Comparison of ENCODE assay signal across 1 cellular context in genomic region chr16:31073073-31073822, GRCh38.
TF ChIP-seq lines count a peak whose summit lies in the region.

No MANE protein-coding gene starts in this region.

TF ChIP-seq in GM12878, 131 proteins besides CTCF, POLR2A, EP300 and RAD21 (continued from another document and continues in another):
- TF ChIP-seq CBFB (IDR thresholded peaks at IDR 0.05; ENCODE audit: low read depth) (0 out of 2 replicates have a peak, but pooled peaks have one; percentile 39), WRNIP1 (IDR thresholded peaks at IDR 0.05; ENCODE audit: borderline replicate concordance, low read depth, low read length) (no peak), MYC (IDR thresholded peaks at IDR 0.05; ENCODE audit: insufficient read depth, insufficient read length, insufficient replicate concordance, low read length, severe bottlenecking) (no peak), TAF1 (IDR thresholded peaks at IDR 0.05; ENCODE audit: borderline replicate concordance, low read depth, low read length) (peak; percentile 59), BRCA1 (IDR thresholded peaks at IDR 0.05; ENCODE audit: low read depth, low read length) (no peak), HDAC2 (IDR thresholded peaks at IDR 0.05) (no peak), NKRF (conservative IDR thresholded peaks at IDR 0.05) (peak; percentile 10), RAD51 (IDR thresholded peaks at IDR 0.05) (no peak), PAX8 (IDR thresholded peaks at IDR 0.05) (no peak), SMAD1 (IDR thresholded peaks at IDR 0.05; ENCODE audit: low read depth, partially characterized antibody) (no peak), REST (IDR thresholded peaks at IDR 0.05; ENCODE audit: low read depth, low read length) (no peak), MLLT1 (IDR thresholded peaks at IDR 0.05) (peak; percentile 70), BCLAF1 (IDR thresholded peaks at IDR 0.05) (peak; percentile 55; the same call in 1 of the 2 replicates), NR2C2 (IDR thresholded peaks at IDR 0.05; ENCODE audit: borderline replicate concordance, control insufficient read depth, insufficient read length, low read depth) (no peak), CHD1 (IDR thresholded peaks at IDR 0.05; ENCODE audit: low read depth, low read length) (no peak), E2F4 (IDR thresholded peaks at IDR 0.05; ENCODE audit: low read depth, low read length) (no peak), RBBP5 (conservative IDR thresholded peaks at IDR 0.05) (0 out of 2 replicates have a peak, but pooled peaks have one; percentile 22), MXI1 (IDR thresholded peaks at IDR 0.05; ENCODE audit: low read depth, low read length) (no peak; the same call in 1 of the 2 replicates), PAX5 (IDR thresholded peaks at IDR 0.05; ENCODE audit: borderline replicate concordance, low read depth, low read length) (peak; percentile 10; the same call in 1 of the 2 replicates), GABPA (IDR thresholded peaks at IDR 0.05; ENCODE audit: low read depth) (no peak; the same call in 1 of the 2 replicates), ZBED1 (IDR thresholded peaks at IDR 0.05; ENCODE audit: borderline replicate concordance) (no peak), POU2F2 (IDR thresholded peaks at IDR 0.05; ENCODE audit: borderline replicate concordance, low read depth, low read length) (peak; percentile 59; the same call in 1 of the 3 replicates), ZNF217 (IDR thresholded peaks at IDR 0.05) (peak; percentile 80), TBL1XR1 (IDR thresholded peaks at IDR 0.05; ENCODE audit: low read depth, low read length) (no peak; the same call in 1 of the 2 replicates), CREM (IDR thresholded peaks at IDR 0.05; ENCODE audit: low read depth) (peak; percentile 69; the same call in 1 of the 2 replicates), RELB (IDR thresholded peaks at IDR 0.05; ENCODE audit: low read depth) (peak; percentile 100), NR2C1 (IDR thresholded peaks at IDR 0.05) (peak; percentile 54), FOXM1 (IDR thresholded peaks at IDR 0.05; ENCODE audit: low read depth, low read length) (no peak), FOXK2 (IDR thresholded peaks at IDR 0.05) (no peak), ZNF24 (IDR thresholded peaks at IDR 0.05) (peak; percentile 98), SREBF2 (IDR thresholded peaks at IDR 0.05; ENCODE audit: low read length) (no peak), DPF2 (IDR thresholded peaks at IDR 0.05) (peak; percentile 86), POLR2AphosphoS5 (IDR thresholded peaks at IDR 0.05; ENCODE audit: low read length) (peak; percentile 36; the same call in 1 of the 2 replicates), YBX1 (IDR thresholded peaks at IDR 0.05) (no peak), ZBTB40 (IDR thresholded peaks at IDR 0.05; ENCODE audit: borderline replicate concordance) (no peak), ZNF687 (IDR thresholded peaks at IDR 0.05) (peak; percentile 70), IRF4 (IDR thresholded peaks at IDR 0.05; ENCODE audit: low read depth, low read length) (0 out of 2 replicates have a peak, but pooled peaks have one; percentile 30), TARDBP (IDR thresholded peaks at IDR 0.05; ENCODE audit: borderline replicate concordance) (no peak), NR2F1 (conservative IDR thresholded peaks at IDR 0.05) (peak; percentile 74), LARP7 (IDR thresholded peaks at IDR 0.05) (peak; percentile 98), CBX5 (IDR thresholded peaks at IDR 0.05; ENCODE audit: low read depth) (no peak)
